Comparison of ENCODE assay signal across 8 cellular contexts in genomic region chr5:43008369-43009158, GRCh38. TPM values are rescaled to one million over a fixed set of nuclear protein-coding genes. Genes with fewer than 3 reads are reported as not detected.
DNase-seq lines count a peak whose midpoint lies in the region; ATAC-seq and TF ChIP-seq lines count a peak whose summit lies in the region.

No MANE protein-coding gene starts in this region.

- no peaks in the 10 kb centered on the region for H3K27me3 Mint-ChIP-seq in activated T-helper 1 cell treated with anti-CD3 and anti-CD28 coated beads, Interleukin-12 subunit alpha, Interleukin-12 subunit beta, Interleukin-2, Interleukin-4 antibody, amounts not matched to agents 30 ng/mL and 10 ng/mL and 1 ng/mL, durations not matched to agents 14 hours and 24 hours and 36 hours (ENCODE audit: insufficient read depth)
- peaks cover 58% of the 10 kb centered on the region for H3K27me3 Mint-ChIP-seq in neural crest cell (ENCODE audit: low read depth)

- H3K4me3 Mint-ChIP-seq in activated T-helper 1 cell treated with anti-CD3 and anti-CD28 coated beads, Interleukin-12 subunit alpha, Interleukin-12 subunit beta, Interleukin-2, Interleukin-4 antibody, amounts not matched to agents 30 ng/mL and 10 ng/mL and 1 ng/mL, durations not matched to agents 14 hours and 24 hours and 36 hours: peak overlapping the region; percentile 90
- peak overlapping the region; percentile 95 for H3K4me3 Mint-ChIP-seq in neural crest cell

- H3K36me3 ChIP-seq in stomach smooth muscle (ENCODE audit: control insufficient read depth in 2 of 2, insufficient read depth in 2 of 2, low read length in 2 of 2): no peaks in the 10 kb centered on the region

- H3K36me3 Mint-ChIP-seq in activated T-helper 1 cell treated with anti-CD3 and anti-CD28 coated beads, Interleukin-12 subunit alpha, Interleukin-12 subunit beta, Interleukin-2, Interleukin-4 antibody, amounts not matched to agents 30 ng/mL and 10 ng/mL and 1 ng/mL, durations not matched to agents 14 hours and 24 hours and 36 hours (ENCODE audit: low read depth): peaks cover 3% of the 10 kb centered on the region
- H3K36me3 Mint-ChIP-seq in neural crest cell (ENCODE audit: low read depth): no peaks in the 10 kb centered on the region

- intact Hi-C loops in activated T-helper 1 cell treated with anti-CD3 and anti-CD28 coated beads, Interleukin-12 subunit alpha, Interleukin-12 subunit beta, Interleukin-2, Interleukin-4 antibody, amounts not matched to agents 30 ng/mL and 10 ng/mL and 1 ng/mL, durations not matched to agents 14 hours and 24 hours and 36 hours (cut with micrococcal nuclease): loop anchor here (1.0 to 5.0 kb wide), 11 partner anchors 9 to 594 kb away; partner anchors contain the start of genes NIM1K, NNT, PAIP1 and TMEM267

- peaks cover 41% of the 10 kb centered on the region for H3K4me1 Mint-ChIP-seq in activated T-helper 1 cell treated with anti-CD3 and anti-CD28 coated beads, Interleukin-12 subunit alpha, Interleukin-12 subunit beta, Interleukin-2, Interleukin-4 antibody, amounts not matched to agents 30 ng/mL and 10 ng/mL and 1 ng/mL, durations not matched to agents 14 hours and 24 hours and 36 hours (ENCODE audit: low read depth)
- H3K4me1 Mint-ChIP-seq in neural crest cell: peaks cover 27% of the 10 kb centered on the region

- H3K9me3 ChIP-seq in stomach smooth muscle (ENCODE audit: control insufficient read depth in 2 of 2, low read length in 2 of 2): peaks cover 0 to 3% of the 10 kb centered on the region in 2 donors

- peak; percentile 35 for ATAC-seq in GM21786 (IDR thresholded peaks at IDR 0.05; ENCODE audit: unreplicated experiment)

- H3K9me3 Mint-ChIP-seq in activated T-helper 1 cell treated with anti-CD3 and anti-CD28 coated beads, Interleukin-12 subunit alpha, Interleukin-12 subunit beta, Interleukin-2, Interleukin-4 antibody, amounts not matched to agents 30 ng/mL and 10 ng/mL and 1 ng/mL, durations not matched to agents 14 hours and 24 hours and 36 hours: no peaks in the 10 kb centered on the region
- no peaks in the 10 kb centered on the region for H3K9me3 Mint-ChIP-seq in neural crest cell

- peak overlapping the region; percentile 96 for H3K27ac Mint-ChIP-seq in activated T-helper 1 cell treated with anti-CD3 and anti-CD28 coated beads, Interleukin-12 subunit alpha, Interleukin-12 subunit beta, Interleukin-2, Interleukin-4 antibody, amounts not matched to agents 30 ng/mL and 10 ng/mL and 1 ng/mL, durations not matched to agents 14 hours and 24 hours and 36 hours
- peak overlapping the region; percentile 96 for H3K27ac Mint-ChIP-seq in neural crest cell (ENCODE audit: unreplicated experiment)

- peak overlapping the region; percentile 49 for H3K27ac ChIP-seq in stomach smooth muscle (ENCODE audit: low read length)

- TF ChIP-seq CTCF in LNCaP clone FGC (IDR thresholded peaks at IDR 0.05; ENCODE audit: control insufficient read depth, extremely low read depth, insufficient read depth): peak; percentile 24; the same call in 1 of the 2 replicates
- TF ChIP-seq CTCF in neural crest cell (conservative IDR thresholded peaks at IDR 0.05): peak; percentile 35

- peak overlapping the region; percentile 39 for H3K4me3 ChIP-seq in LNCaP clone FGC (ENCODE audit: low read depth, low read length)
- H3K4me3 ChIP-seq in stomach smooth muscle (ENCODE audit: low read length in 2 of 2): peak overlapping the region; percentile 27 to 63

- H3K27me3 ChIP-seq in stomach smooth muscle (ENCODE audit: control insufficient read depth in 1 of 2, insufficient read depth in 2 of 2, low read length in 2 of 2): peaks cover 53 to 61% of the 10 kb centered on the region in 2 donors

- DNase-seq in DMS79 (lab: John Stamatoyannopoulos, UW): peak; percentile 73
- DNase-seq in LNCaP clone FGC (ENCODE audit: low read depth): peak; percentile 39
- peak; percentile 96 for DNase-seq in RKO (ENCODE audit: low spot score)
- DNase-seq in activated T-helper 1 cell treated with anti-CD3 and anti-CD28 coated beads, Interleukin-12 subunit alpha, Interleukin-12 subunit beta, Interleukin-2, Interleukin-4 antibody, amounts not matched to agents 30 ng/mL and 10 ng/mL and 1 ng/mL, durations not matched to agents 14 hours and 24 hours and 36 hours (ENCODE audit: low spot score): peak; percentile 86
- DNase-seq in fibroblast of peridontal ligament (ENCODE audit: extremely low read depth): peak; percentile 71
- DNase-seq in neural crest cell (ENCODE audit: low read depth, low spot score): peak; percentile 88

- peaks cover 5% of the 10 kb centered on the region for H3K4me1 ChIP-seq in stomach smooth muscle (ENCODE audit: control insufficient read depth, insufficient read depth, low read length)

- peak overlapping the region in 1 of 2 donors; percentile 41 for H3K9ac ChIP-seq in stomach smooth muscle (ENCODE audit: low read length in 2 of 2)

RNA-seq across cellular contexts. Expression of gene ANXA2R, which starts 31.6 kb away (rescaled TPM):
- 0.88 and 0.93 TPM in 2 replicates for total RNA-seq in activated T-helper 1 cell treated with anti-CD3 and anti-CD28 coated beads, Interleukin-12 subunit alpha, Interleukin-12 subunit beta, Interleukin-2, Interleukin-4 antibody, amounts not matched to agents 30 ng/mL and 10 ng/mL and 1 ng/mL, durations not matched to agents 14 hours and 24 hours and 36 hours
- total RNA-seq in neural crest cell: 1.0 and 1.2 TPM in 2 replicates

Comparison
In these comparisons a context has a peak if more than half of its experiments do, and no peak if none do; other contexts are left out.
1. Peak in every context shown above with its lines: DNase-seq, ATAC-seq, H3K4me3 ChIP-seq and H3K27ac ChIP-seq.
2. DNase-seq: peak in every context shown above with its lines; median percentile 96 in RKO; 88 in neural crest cell; 86 in activated T-helper 1 cell treated with anti-CD3 and anti-CD28 coated beads, Interleukin-12 subunit alpha, Interleukin-12 subunit beta, Interleukin-2, Interleukin-4 antibody, amounts not matched to agents 30 ng/mL and 10 ng/mL and 1 ng/mL, durations not matched to agents 14 hours and 24 hours and 36 hours; 73 in DMS79; 71 in fibroblast of peridontal ligament; 39 in LNCaP clone FGC.